Comparison of ENCODE assay signal across 17 cellular contexts in the genomic region with DNA sequence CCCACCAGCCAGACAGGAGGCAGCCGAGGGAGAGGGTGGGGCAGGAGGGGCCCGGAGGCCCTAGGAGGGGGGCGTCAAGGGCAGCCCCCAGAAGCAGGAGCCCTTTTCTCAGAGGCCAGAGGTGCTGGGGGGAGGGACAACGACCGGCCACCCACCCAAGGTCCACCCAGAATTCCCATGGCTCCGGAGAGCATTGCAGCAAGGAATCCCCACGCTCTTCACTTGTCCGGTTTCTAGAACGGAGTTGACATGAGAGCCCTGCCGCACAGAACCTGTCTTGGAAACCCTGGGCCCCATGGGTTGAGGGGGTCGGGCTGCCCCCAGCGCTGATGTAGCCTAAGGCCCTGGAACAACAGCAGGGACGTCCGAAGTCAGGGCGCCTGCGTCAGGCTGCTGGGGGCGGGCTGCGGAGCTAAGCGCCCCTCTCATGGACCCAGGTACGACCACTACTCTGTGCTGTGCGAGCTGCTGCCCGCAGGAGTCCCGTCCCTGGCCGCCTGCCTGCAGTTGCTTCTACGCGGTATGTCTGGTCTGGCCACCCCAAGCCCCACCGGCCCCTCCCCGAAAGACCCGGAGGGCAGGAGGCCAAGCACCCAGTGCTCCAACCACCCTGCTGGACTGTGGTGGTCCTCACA. TPM values are rescaled to one million over a fixed set of nuclear protein-coding genes. Genes with fewer than 3 reads are reported as not detected.
DNase-seq lines count a peak whose midpoint lies in the region; ATAC-seq and TF ChIP-seq lines count a peak whose summit lies in the region.
"Had no signal": no experiment of that assay in that cellular context is flagged by ENCODE, and none has a peak within 500 bp of the region (broad histone marks: within the 10 kb centered on the region; RNA-seq: fewer than 3 reads in every experiment).

No MANE protein-coding gene starts in this region.

- H2AFZ ChIP-seq in DND-41 (ENCODE audit: low read depth, low read length) (no peak overlapping the region), osteoblast (ENCODE audit: low read length) (no peak overlapping the region)
- H2AFZ ChIP-seq: GM23248 had no signal

- no peaks in the 10 kb centered on the region for H3K27me3 ChIP-seq in BLaER1
- no peaks in the 10 kb centered on the region for H3K27me3 ChIP-seq in DND-41 (ENCODE audit: insufficient read depth, low read length, poor library complexity)
- no peaks in the 10 kb centered on the region for H3K27me3 ChIP-seq in osteoblast (ENCODE audit: insufficient read depth, low read length)

- 0 out of 3 replicates have a peak, but pooled peaks have one; percentile 2 for ATAC-seq in DND-41 (ENCODE audit: insufficient read depth, low read depth)
- peak; percentile 1; the same call in 1 of the 3 replicates for ATAC-seq in SK-N-SH treated with all-trans-retinoic acid at 6 μM for 48 hours
- no peak for ATAC-seq in HG03280 (IDR thresholded peaks at IDR 0.05; ENCODE audit: unreplicated experiment)
- no peak for ATAC-seq in HG02798 (IDR thresholded peaks at IDR 0.05; ENCODE audit: poor library complexity, unreplicated experiment)

- H3K4me2 ChIP-seq in BLaER1 (peak overlapping the region; percentile 98), DND-41 (ENCODE audit: insufficient read depth, low read length) (no peak overlapping the region), osteoblast (ENCODE audit: insufficient read depth, low read length) (no peak overlapping the region)

- H3K79me2 ChIP-seq in DND-41 (ENCODE audit: insufficient read depth, low read length), result peaks cover 2% of the 10 kb centered on the region; the same call in 1 of the 2 replicates
- no peaks in the 10 kb centered on the region for H3K79me2 ChIP-seq in osteoblast (ENCODE audit: insufficient read depth, low read length)

- H3K27ac ChIP-seq in BLaER1 (peak overlapping the region; percentile 57), DND-41 (ENCODE audit: low read length) (no peak overlapping the region), osteoblast (ENCODE audit: low read depth, low read length) (no peak overlapping the region)
- H3K27ac ChIP-seq: GM23248 had no signal

- no peak for DNase-seq in DND-41
- DNase-seq in osteoblast (ENCODE audit: insufficient read length, low spot score, missing footprints), result peak; percentile 84
- no peak for DNase-seq in T-helper 9 cell
- DNase-seq: ACHN, GDM1, GM23248, KG1, NCI-H1417, NCI-H187 treated with DMSO at 0.1 percent for 48 hours, NCI-H2227 treated with DMSO at 0.1 percent for 48 hours, NCI-H510A treated with DMSO at 0.1 percent for 48 hours, NCI-H774, SHP77 treated with DMSO at 0.1 percent for 48 hours had no signal

- no peaks in the 10 kb centered on the region for H3K9me3 ChIP-seq in BLaER1
- no peaks in the 10 kb centered on the region for H3K9me3 ChIP-seq in DND-41 (ENCODE audit: insufficient read depth, low read length, severe bottlenecking)
- no peaks in the 10 kb centered on the region for H3K9me3 ChIP-seq in osteoblast (ENCODE audit: low read depth, low read length)

- H3K9ac ChIP-seq in BLaER1 (no peak overlapping the region), DND-41 (ENCODE audit: low read depth, low read length) (no peak overlapping the region)
- H3K9ac ChIP-seq: GM23248 had no signal

- TF ChIP-seq CTCF in DND-41 (IDR thresholded peaks at IDR 0.05; ENCODE audit: borderline replicate concordance, extremely low read depth, low read length, poor library complexity, severe bottlenecking) (no peak), osteoblast (IDR thresholded peaks at IDR 0.05; ENCODE audit: extremely low read depth, low read depth, low read length) (no peak)

- H4K20me1 ChIP-seq in BLaER1, result peaks cover 48% of the 10 kb centered on the region
- peaks cover 30% of the 10 kb centered on the region for H4K20me1 ChIP-seq in DND-41 (ENCODE audit: insufficient read depth, low read length)
- peaks cover 11% of the 10 kb centered on the region for H4K20me1 ChIP-seq in osteoblast (ENCODE audit: insufficient read depth, low read length)

- H3K4me1 ChIP-seq in BLaER1 (peaks cover 97% of the 10 kb centered on the region), DND-41 (ENCODE audit: insufficient read depth, low read length) (peaks cover 3% of the 10 kb centered on the region; the same call in 1 of the 2 replicates), osteoblast (ENCODE audit: insufficient read depth, low read length) (no peaks in the 10 kb centered on the region)

- H3K36me3 ChIP-seq in BLaER1 (peaks cover 79% of the 10 kb centered on the region), DND-41 (ENCODE audit: insufficient read depth, low read length) (peaks cover 56% of the 10 kb centered on the region), osteoblast (ENCODE audit: insufficient read depth, low read length) (peaks cover 5% of the 10 kb centered on the region)

- H3K4me3 ChIP-seq in BLaER1 (no peak overlapping the region), DND-41 (ENCODE audit: low read depth in 1 of 2, low read length in 2 of 2) (no peak overlapping the region), osteoblast (ENCODE audit: insufficient read depth, low read length) (no peak overlapping the region)
- H3K4me3 ChIP-seq: GM23248 had no signal

TF ChIP-seq in SK-N-SH treated with all-trans-retinoic acid at 6 μM for 48 hours, 23 proteins besides CTCF, POLR2A, EP300 and RAD21:
- TF ChIP-seq, protein P1, sequence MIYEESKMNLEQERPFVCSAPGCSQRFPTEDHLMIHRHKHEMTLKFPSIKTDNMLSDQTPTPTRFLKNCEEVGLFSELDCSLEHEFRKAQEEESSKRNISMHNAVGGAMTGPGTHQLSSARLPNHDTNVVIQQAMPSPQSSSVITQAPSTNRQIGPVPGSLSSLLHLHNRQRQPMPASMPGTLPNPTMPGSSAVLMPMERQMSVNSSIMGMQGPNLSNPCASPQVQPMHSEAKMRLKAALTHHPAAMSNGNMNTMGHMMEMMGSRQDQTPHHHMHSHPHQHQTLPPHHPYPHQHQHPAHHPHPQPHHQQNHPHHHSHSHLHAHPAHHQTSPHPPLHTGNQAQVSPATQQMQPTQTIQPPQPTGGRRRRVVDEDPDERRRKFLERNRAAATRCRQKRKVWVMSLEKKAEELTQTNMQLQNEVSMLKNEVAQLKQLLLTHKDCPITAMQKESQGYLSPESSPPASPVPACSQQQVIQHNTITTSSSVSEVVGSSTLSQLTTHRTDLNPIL (CRISPR knock-in tag; IDR thresholded peaks at IDR 0.05; ENCODE audit: low read depth), result no peak

RNA-seq across cellular contexts. Expression of a gene that starts 11.2 kb away (rescaled TPM):
- 72.4 and 75.1 TPM in 2 replicates for total RNA-seq in osteoblast

RNA-seq across cellular contexts. Expression of a gene that starts 19.2 kb away (rescaled TPM):
- 34.4 and 36.8 TPM in 2 replicates for total RNA-seq in osteoblast

RNA-seq across cellular contexts. Expression of a gene that starts 20.9 kb away (rescaled TPM):
- total RNA-seq in osteoblast, result 25.3 and 27.4 TPM in 2 replicates

RNA-seq across cellular contexts. Expression of a gene that starts 21.2 kb away (rescaled TPM):
- 13.0 and 20.3 TPM in 2 replicates for total RNA-seq in osteoblast

Comparison
In these comparisons a context has a peak if more than half of its experiments do, and no peak if none do; other contexts are left out.
1. ATAC-seq: peak in DND-41 (single experiment) and SK-N-SH treated with all-trans-retinoic acid at 6 μM for 48 hours (single experiment); none in HG03280 (single experiment) and HG02798 (single experiment).